In genomic region chr7:129438839-129439640, GRCh38 we compare ENCODE assay signal across 9 cellular contexts. TPM values are rescaled to one million over a fixed set of nuclear protein-coding genes. Genes with fewer than 3 reads are reported as not detected.
A peak's percentile ranks its signal among the peaks of the same experiment; 100 is the strongest.
DNase-seq lines count a peak whose midpoint lies in the region; ATAC-seq and TF ChIP-seq lines count a peak whose summit lies in the region.
"Had no signal": no experiment of that assay in that cellular context is flagged by ENCODE, and none has a peak within 500 bp of the region (broad histone marks: within the 10 kb centered on the region; RNA-seq: fewer than 3 reads in every experiment).

No MANE protein-coding gene starts in this region.

- CTCF ChIA-PET in HCT116 (lab: Charles Lee): interaction anchor here (1.6 kb wide), 1 partner anchor 63 kb away, joined by 5 read pairs; no protein-coding TSS in a partner anchor

- H3K27ac ChIP-seq in HCT116 (ENCODE audit: low read depth, low read length) (no peak overlapping the region), RWPE2 (ENCODE audit: poor library complexity, severe bottlenecking) (peak overlapping the region; percentile 80), right cardiac atrium (ENCODE audit: low read length) (no peak overlapping the region)

- ATAC-seq in HCT116: peak; percentile 34; the same call in 1 of the 2 replicates
- peak; percentile 74 for ATAC-seq in RWPE2 (ENCODE audit: low read depth)
- ATAC-seq in right cardiac atrium: no peak
- ATAC-seq in HG03097 (IDR thresholded peaks at IDR 0.05; ENCODE audit: low FRiP score, unreplicated experiment): no peak
- no peak for ATAC-seq in Right ventricle myocardium inferior

- H3K9me2 ChIP-seq in HCT116 (ENCODE audit: insufficient read depth): no peaks in the 10 kb centered on the region

- 77% methylated on average over 5 of the region's 5 CpGs for WGBS in right cardiac atrium

- RAD21 ChIA-PET in HCT116 (lab: Charles Lee; ENCODE audit: low non-redundant PET in 1 of 2, low total read pairs in 2 of 2, uncharacterized antibody in 2 of 2, unreplicated experiment in 2 of 2): no interaction called here

- POLR2A ChIA-PET in HCT116 (lab: Charles Lee): interaction anchor here (0.7 kb wide), 1 partner anchor 13 kb away, joined by 3 read pairs; no protein-coding TSS in a partner anchor

- DNase-seq in HCT116 (ENCODE audit: low read depth, low spot score): peak; percentile 56
- DNase-seq in RWPE2 (ENCODE audit: low spot score): no peak
- DNase-seq in choroid plexus epithelial cell (ENCODE audit: low read depth): peak; percentile 86
- peak; percentile 20 to 76 (median 38) for DNase-seq in stimulated activated CD4-positive, alpha-beta T cell treated with anti-CD3 and anti-CD28 coated beads, Interleukin-1b, Interleukin-23, amount 100 ng/mL, for 24 hours (ENCODE audit: low read depth in 4 of 4, low spot score in 1 of 4)
- no peak for DNase-seq in right cardiac atrium
- no peak for DNase-seq in Right ventricle myocardium inferior (ENCODE audit: missing footprints)
- no peak for DNase-seq in pons (ENCODE audit: low spot score)
- DNase-seq: substantia nigra had no signal

- no peak overlapping the region for H2AFZ ChIP-seq in HCT116 (ENCODE audit: low read depth, low read length, poor library complexity, severe bottlenecking)

- peak overlapping the region; percentile 51 for H3K4me2 ChIP-seq in HCT116 (ENCODE audit: low read length)

- no TSS peak for BruUV-seq in HCT116 (replicated peaks; lab: Mats Ljungman, UMichigan)

- H3K9ac ChIP-seq in HCT116 (ENCODE audit: low read length): 0 out of 2 replicates have a peak overlapping the region, but pooled peaks have one; percentile 2

- TF ChIP-seq CTCF in HCT116 (IDR thresholded peaks at IDR 0.05 in 2 of 3, conservative IDR thresholded peaks at IDR 0.05 in 1 of 3; ENCODE audit: borderline replicate concordance in 1 of 3, insufficient read depth in 1 of 3, low read depth in 2 of 3, low read length in 2 of 3): no peak
- TF ChIP-seq CTCF in RWPE2 (IDR thresholded peaks at IDR 0.05; ENCODE audit: poor library complexity, severe bottlenecking): no peak
- TF ChIP-seq CTCF in choroid plexus epithelial cell (conservative IDR thresholded peaks at IDR 0.05; ENCODE audit: low read depth, low read length): no peak

- TF ChIP-seq POLR2A in HCT116 (IDR thresholded peaks at IDR 0.05; ENCODE audit: borderline replicate concordance, extremely low read depth, insufficient read depth, insufficient read length): no peak

- intact Hi-C loops in HCT116 (cut with micrococcal nuclease): no loop called here
- intact Hi-C loops in right cardiac atrium (cut with DNase I): no loop called here
- intact Hi-C loops in Right ventricle myocardium inferior (cut with DNase I): no loop called here

- H3K36me3 ChIP-seq in HCT116 (ENCODE audit: control insufficient read depth in 1 of 2, insufficient read depth in 2 of 2, low read length in 2 of 2) (no peaks in the 10 kb centered on the region), RWPE2 (ENCODE audit: low read depth) (peaks cover 11% of the 10 kb centered on the region)

- no peaks in the 10 kb centered on the region for H3K27me3 ChIP-seq in HCT116 (ENCODE audit: insufficient read depth, low read length)
- H3K27me3 ChIP-seq in RWPE2 (ENCODE audit: insufficient read depth, poor library complexity, severe bottlenecking): no peaks in the 10 kb centered on the region
- H3K27me3 ChIP-seq in right cardiac atrium (ENCODE audit: control insufficient read depth, insufficient read depth): no peaks in the 10 kb centered on the region

- H3K4me3 ChIP-seq in HCT116 (replicated peaks in 1 of 2; ENCODE audit: low read depth in 1 of 2, low read length in 2 of 2) (0 out of 4 replicates have a peak overlapping the region, but pooled peaks of 1 of the 2 experiments have one; percentile 3), RWPE2 (ENCODE audit: severe bottlenecking) (no peak overlapping the region), choroid plexus epithelial cell (ENCODE audit: low read depth, low read length) (no peak overlapping the region), right cardiac atrium (ENCODE audit: low read length) (no peak overlapping the region)

- H4K20me1 ChIP-seq in HCT116 (ENCODE audit: insufficient read depth): no peaks in the 10 kb centered on the region

- H3K79me2 ChIP-seq in HCT116 (ENCODE audit: insufficient read depth, low read length): peaks cover 4% of the 10 kb centered on the region; the same call in 1 of the 2 replicates

- H3K9me3 ChIP-seq in HCT116 (ENCODE audit: control insufficient read depth in 1 of 2, insufficient read depth in 1 of 2, low read depth in 1 of 2, low read length in 2 of 2) (no peaks in the 10 kb centered on the region), RWPE2 (ENCODE audit: severe bottlenecking) (no peaks in the 10 kb centered on the region), right cardiac atrium (ENCODE audit: control insufficient read depth, low read length) (no peaks in the 10 kb centered on the region)

- 0 out of 2 replicates have a peak, but pooled peaks have one; percentile 4 for TF ChIP-seq RAD21 in HCT116 (IDR thresholded peaks at IDR 0.05; ENCODE audit: low read depth)

- H3K4me1 ChIP-seq in HCT116 (ENCODE audit: control insufficient read depth in 1 of 2, insufficient read depth in 2 of 2, low read length in 2 of 2): peaks cover 9 to 27% of the 10 kb centered on the region in 2 experiments; a peak in 3 of 4 replicates
- H3K4me1 ChIP-seq in RWPE2 (ENCODE audit: insufficient read depth, poor library complexity, severe bottlenecking): peaks cover 28% of the 10 kb centered on the region
- H3K4me1 ChIP-seq in right cardiac atrium (ENCODE audit: control insufficient read depth, insufficient read depth, low read length): no peaks in the 10 kb centered on the region

TF ChIP-seq in HCT116, 20 proteins besides CTCF, POLR2A, EP300 and RAD21 (continues in another document):
- TF ChIP-seq SP1 (IDR thresholded peaks at IDR 0.05; ENCODE audit: low read depth): peak; percentile 83
- TF ChIP-seq EZH2 (IDR thresholded peaks at IDR 0.05): no peak
- no peak for TF ChIP-seq EZH2phosphoT487 (IDR thresholded peaks at IDR 0.05; ENCODE audit: borderline replicate concordance)
- no peak for TF ChIP-seq ZBTB33 (IDR thresholded peaks at IDR 0.05; ENCODE audit: extremely low read depth, insufficient replicate concordance, low read length)
- peak; percentile 75 for TF ChIP-seq CBX3 (IDR thresholded peaks at IDR 0.05; ENCODE audit: low read depth)
- TF ChIP-seq ATF3 (IDR thresholded peaks at IDR 0.05): no peak
- no peak for TF ChIP-seq ZFX (IDR thresholded peaks at IDR 0.05)
- peak; percentile 86 for TF ChIP-seq FOSL1 (IDR thresholded peaks at IDR 0.05; ENCODE audit: low read depth)
- TF ChIP-seq JUND (IDR thresholded peaks at IDR 0.05): peak; percentile 82
- no peak for TF ChIP-seq REST (IDR thresholded peaks at IDR 0.05; ENCODE audit: low read depth)
- peak; percentile 57; the same call in 1 of the 2 replicates for TF ChIP-seq SRF (IDR thresholded peaks at IDR 0.05; ENCODE audit: low read depth)
- peak; percentile 79 for TF ChIP-seq EGR1 (IDR thresholded peaks at IDR 0.05; ENCODE audit: low read depth)
- TF ChIP-seq ZNF274 (IDR thresholded peaks at IDR 0.05; ENCODE audit: low read depth, low read length): no peak

RNA-seq across cellular contexts. Expression of gene STRIP2, which starts 4.8 kb away (rescaled TPM):
- total RNA-seq in HCT116 (2021; ENCODE audit: unreplicated experiment) (10.8 TPM), right cardiac atrium (10 to 100 TPM in 3 of 4 donors, 1 to 10 TPM in 1; 9.5 to 16.7 (median 13.8) TPM), Right ventricle myocardium inferior (22.0 TPM)
- polyA plus RNA-seq in HCT116 (2012): 4.1 and 5.2 TPM in 2 replicates
- polyA plus RNA-seq in right cardiac atrium: 7.1 TPM

Comparison
In these comparisons a context has a peak if more than half of its experiments do, and no peak if none do; other contexts are left out.
1. ATAC-seq: peak in HCT116 (single experiment) and RWPE2 (single experiment); none in right cardiac atrium (0 of 2), HG03097 (single experiment) and Right ventricle myocardium inferior (single experiment).
2. DNase-seq: peak in HCT116 (single experiment), choroid plexus epithelial cell (single experiment) and stimulated activated CD4-positive, alpha-beta T cell treated with anti-CD3 and anti-CD28 coated beads, Interleukin-1b, Interleukin-23, amount 100 ng/mL, for 24 hours (4 of 4); none in RWPE2 (single experiment), right cardiac atrium (0 of 3), Right ventricle myocardium inferior (single experiment) and pons (single experiment).